ENCODE assay signal across 20 cellular contexts in the genomic region with DNA sequence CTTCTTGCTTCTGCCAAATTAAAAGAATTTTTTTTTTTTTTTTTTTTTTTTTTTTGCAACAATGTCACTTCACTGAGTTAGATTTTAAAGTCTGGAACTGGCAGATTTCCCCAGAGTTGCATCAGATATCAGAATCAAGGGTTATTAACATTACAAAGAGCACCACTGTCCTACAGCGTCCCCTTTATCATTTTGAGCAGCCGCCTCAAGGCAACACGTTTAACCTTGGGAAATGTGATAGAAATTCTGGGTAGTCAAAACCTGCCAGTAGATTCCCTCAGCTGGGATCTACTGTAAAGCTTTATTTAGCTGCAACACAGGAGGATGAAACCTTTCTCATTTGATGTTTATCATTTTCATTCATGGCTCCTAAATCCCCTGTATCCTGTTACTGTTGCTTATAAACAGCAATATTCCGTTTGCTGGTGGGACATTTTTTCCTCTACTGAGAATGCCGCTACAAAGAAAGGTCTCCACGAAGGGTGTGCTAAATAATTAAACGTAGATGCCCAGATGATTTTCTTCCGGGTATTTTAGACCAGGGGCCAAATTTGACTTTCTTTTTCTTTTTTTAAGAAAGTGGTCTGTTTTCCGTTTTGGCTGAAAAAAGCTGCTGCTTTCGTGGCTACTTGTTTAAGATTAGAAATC.
DNase-seq lines count a peak whose midpoint lies in the region; TF ChIP-seq lines count a peak whose summit lies in the region.
"Had no signal": no experiment of that assay in that cellular context is flagged by ENCODE, and none has a peak within 500 bp of the region (broad histone marks: within the 10 kb centered on the region; RNA-seq: fewer than 3 reads in every experiment).

No MANE protein-coding gene starts in this region.

- H3K18ac ChIP-seq in mesendoderm (ENCODE audit: low read length): peak overlapping the region; percentile 51

- H3K23ac ChIP-seq in mesendoderm (ENCODE audit: low read length): no peak overlapping the region

- no peak for TF ChIP-seq CTCF in GM13976 (IDR thresholded peaks at IDR 0.05; ENCODE audit: borderline replicate concordance, control extremely low read depth, extremely low read depth, insufficient read depth, missing control alignments)

- no peaks in the 10 kb centered on the region for H3K79me1 ChIP-seq in mesendoderm (ENCODE audit: low read length)

- no peak overlapping the region for H3K27ac ChIP-seq in mesendoderm (ENCODE audit: low read depth, low read length)

- H2BK120ac ChIP-seq in mesendoderm (ENCODE audit: low read depth, low read length): no peak overlapping the region

- H2BK5ac ChIP-seq in mesendoderm (ENCODE audit: low read length): no peak overlapping the region

- no peak overlapping the region for H4K5ac ChIP-seq in mesendoderm (ENCODE audit: low read length)

- no peak overlapping the region for H2AK5ac ChIP-seq in mesendoderm (ENCODE audit: low read length)

- H3K36me3 ChIP-seq in ES-I3 (ENCODE audit: insufficient read depth, low read length) (no peaks in the 10 kb centered on the region), NT2/D1 (ENCODE audit: insufficient read depth, insufficient read length, low read length) (no peaks in the 10 kb centered on the region), mesendoderm (ENCODE audit: control insufficient read depth, insufficient read depth, low read length) (no peaks in the 10 kb centered on the region)

- H3K4me1 ChIP-seq in ES-I3 (ENCODE audit: insufficient read depth, low read length): peaks cover 28% of the 10 kb centered on the region; the same call in 1 of the 2 replicates
- H3K4me1 ChIP-seq in NT2/D1 (ENCODE audit: insufficient read depth, insufficient read length): no peaks in the 10 kb centered on the region
- peaks cover 2% of the 10 kb centered on the region for H3K4me1 ChIP-seq in mesendoderm (ENCODE audit: control insufficient read depth, low read depth, low read length)

- H3K27me3 ChIP-seq in NT2/D1 (ENCODE audit: insufficient read depth, insufficient read length): no peaks in the 10 kb centered on the region
- H3K27me3 ChIP-seq in mesendoderm (ENCODE audit: insufficient read depth, low read length, poor library complexity): no peaks in the 10 kb centered on the region

- no peak overlapping the region for H3K4ac ChIP-seq in mesendoderm (ENCODE audit: low read depth, low read length)

- H3K79me2 ChIP-seq in mesendoderm (ENCODE audit: control insufficient read depth, insufficient read depth, low read length): no peaks in the 10 kb centered on the region

- no peak for TF ChIP-seq POLR2A in erythroblast (IDR thresholded peaks at IDR 0.05; ENCODE audit: low read length)

- no peak overlapping the region for H4K8ac ChIP-seq in mesendoderm (ENCODE audit: low read depth, low read length)

- no peak overlapping the region for H2BK15ac ChIP-seq in mesendoderm (replicated peaks; ENCODE audit: low read depth)

- H3K9ac ChIP-seq in ES-I3 (ENCODE audit: low read depth, low read length) (peak overlapping the region; percentile 40), NT2/D1 (ENCODE audit: insufficient read length, low read depth) (no peak overlapping the region), mesendoderm (ENCODE audit: low read length) (no peak overlapping the region)

- no peak overlapping the region for H3K56ac ChIP-seq in mesendoderm (ENCODE audit: low read length)

- DNase-seq in NT2/D1 (ENCODE audit: low read depth, low spot score): peak; percentile 69
- peak; percentile 9 to 14 for DNase-seq in erythroblast (lab: John Stamatoyannopoulos, UW)
- DNase-seq in mesendoderm: peak; percentile 81
- DNase-seq in AG20443 (ENCODE audit: low spot score): no peak
- DNase-seq in NCI-H748 (lab: John Stamatoyannopoulos, UW; ENCODE audit: unreplicated experiment): no peak
- no peak for DNase-seq in KBM-7
- DNase-seq in GM13976 (ENCODE audit: low spot score): no peak
- DNase-seq: AML-193; Calu3; CD4-positive, CD25-positive, alpha-beta regulatory T cell; DMS79 treated with DMSO at 0.1 percent for 48 hours; GF-D8; GOT3; NCI-H1048; NCI-H2227 treated with DMSO at 0.1 percent for 48 hours; NCI-H524 treated with DMSO at 0.1 percent for 48 hours; SHP77 treated with DMSO at 0.1 percent for 48 hours; SW 1271 had no signal

- in situ Hi-C loops in KBM-7 (cut with MboI; ENCODE audit: low pct_unique_long_range_greater_than_20kb, low sequenced_read_pairs): no loop called here
- in situ Hi-C loops in GM13976 (cut with MboI; ENCODE audit: low sequenced_read_pairs, unreplicated experiment): no loop called here

- no peak overlapping the region for H3K4me2 ChIP-seq in mesendoderm (ENCODE audit: low read length)

- WGBS in mesendoderm (ENCODE audit: extremely low coverage, insufficient coverage, low lambda C conversion rate): no CpG with 5 or more reads among the region's 10 CpGs

- no peaks in the 10 kb centered on the region for H3K9me3 ChIP-seq in ES-I3 (ENCODE audit: control insufficient read depth, insufficient read depth, low read length)
- no peaks in the 10 kb centered on the region for H3K9me3 ChIP-seq in NT2/D1 (ENCODE audit: insufficient read depth, low read length)
- H3K9me3 ChIP-seq: A549 had no signal

- no peak overlapping the region for H3K4me3 ChIP-seq in NT2/D1 (ENCODE audit: insufficient read length, low read depth)
- H3K4me3 ChIP-seq in mesendoderm (ENCODE audit: low read length): no peak overlapping the region
- H3K4me3 ChIP-seq: A549 had no signal

Comparison
In these comparisons a context has a peak if more than half of its experiments do, and no peak if none do; other contexts are left out.
1. DNase-seq: peak in NT2/D1 (single experiment), erythroblast (2 of 2) and mesendoderm (single experiment); none in AG20443 (single experiment), NCI-H748 (single experiment), KBM-7 (single experiment) and GM13976 (single experiment).